Comparison of ENCODE assay signal across 8 cellular contexts in the genomic region with DNA sequence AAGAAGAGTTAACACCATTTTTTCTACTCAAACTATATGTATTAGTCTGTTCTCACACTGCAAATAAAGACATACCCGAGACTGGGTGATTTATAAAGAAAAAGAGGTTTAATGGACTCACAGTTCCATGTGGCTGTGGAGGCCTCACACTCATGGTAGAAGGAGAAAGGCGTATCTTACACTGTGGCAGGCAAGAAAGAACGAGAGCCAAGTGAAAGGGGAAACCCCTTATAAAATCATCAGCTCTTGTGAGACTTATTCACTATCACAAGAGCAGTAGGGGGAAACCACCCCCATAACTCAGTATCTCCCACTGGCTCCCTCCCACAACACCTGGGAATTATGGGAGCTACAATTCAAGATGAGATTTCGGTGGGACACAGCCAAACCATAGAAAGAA.
DNase-seq lines count a peak whose midpoint lies in the region; ATAC-seq and TF ChIP-seq lines count a peak whose summit lies in the region.
"Not testable (repeated sequence)": the region's sequence is repeated elsewhere in the genome, so short reads cannot be mapped to it uniquely, and the experiment has no call there.

No MANE protein-coding gene starts in this region.

- CTCF ChIA-PET in HEK293 (lab: Yijun Ruan, JAX) = interaction anchor here (0.6 to 2.7 kb wide), 20 partner anchors 9 to 898 kb away, joined by 3 to 15 read pairs (median 4); a partner anchor contains a TSS
- CTCF ChIA-PET in activated B cell treated with CpG ODN at 0.5 μM for 24 hours (lab: Charles Lee) = interaction anchor here (0.9 to 1.5 kb wide), 6 partner anchors 32 to 608 kb away, joined by 3 to 6 read pairs (median 4); no protein-coding TSS in a partner anchor

- ATAC-seq in activated B cell treated with CpG ODN at 0.5 μM for 24 hours (ENCODE audit: low read depth) (peak; percentile 57), naive B cell (ENCODE audit: low read depth in 2 of 2) (peak; percentile 53 to 58)
- peak; percentile 44 for ATAC-seq in activated T-helper 17 cell treated with anti-CD3 and anti-CD28 coated beads, Interleukin-2, amount 50 U/mL, for 72 hours (replicated peaks)
- ATAC-seq in activated naive CD8-positive, alpha-beta T cell treated with anti-CD3 and anti-CD28 coated beads, Interleukin-2, amount 50 U/mL, for 24 hours = peak; percentile 59
- peak; percentile 64 to 74 for ATAC-seq in stimulated activated naive B cell treated with anti-CD40 and anti-IgM and Interleukin-4, amounts not matched to agents 10 μg/mL and 1 μg/mL and 100 μg/mL, for 72 hours (replicated peaks)

- POLR2A ChIA-PET in HEK293 (lab: Yijun Ruan, JAX) = not testable (repeated sequence)
- POLR2A ChIA-PET in activated B cell treated with CpG ODN at 0.5 μM for 24 hours (lab: Charles Lee) = interaction anchor here (0.6 to 2.1 kb wide), 3 partner anchors 127 to 698 kb away, joined by 3 to 9 read pairs (median 8); no protein-coding TSS in a partner anchor

- not testable (repeated sequence) for H3K4me3 Mint-ChIP-seq in activated B cell treated with CpG ODN at 0.5 μM for 24 hours; activated T-helper 17 cell treated with anti-CD3 and anti-CD28 coated beads, Interleukin-2, amount 50 U/mL, for 72 hours; activated naive CD8-positive, alpha-beta T cell treated with anti-CD3 and anti-CD28 coated beads, Interleukin-2, amount 50 U/mL, for 24 hours; naive B cell; stimulated activated naive B cell treated with anti-CD40 and anti-IgM and Interleukin-4, amounts not matched to agents 10 μg/mL and 1 μg/mL and 100 μg/mL, for 72 hours

- H3K4me1 Mint-ChIP-seq in activated B cell treated with CpG ODN at 0.5 μM for 24 hours (peaks cover 13% of the 10 kb centered on the region), naive B cell (peaks cover 19 to 27% (median 27%) of the 10 kb centered on the region in 3 donors)
- not testable (repeated sequence) for H3K4me1 Mint-ChIP-seq in activated T-helper 17 cell treated with anti-CD3 and anti-CD28 coated beads, Interleukin-2, amount 50 U/mL, for 72 hours; activated naive CD8-positive, alpha-beta T cell treated with anti-CD3 and anti-CD28 coated beads, Interleukin-2, amount 50 U/mL, for 24 hours
- peaks cover 17 to 23% of the 10 kb centered on the region in 2 donors for H3K4me1 Mint-ChIP-seq in stimulated activated naive B cell treated with anti-CD40 and anti-IgM and Interleukin-4, amounts not matched to agents 10 μg/mL and 1 μg/mL and 100 μg/mL, for 72 hours

- H3K27ac Mint-ChIP-seq in activated B cell treated with CpG ODN at 0.5 μM for 24 hours (peak overlapping the region; percentile 75), naive B cell (peak overlapping the region in 3 of 6 donors; percentile 60 to 97 (median 84))
- H3K27ac Mint-ChIP-seq in activated T-helper 17 cell treated with anti-CD3 and anti-CD28 coated beads, Interleukin-2, amount 50 U/mL, for 72 hours; activated naive CD8-positive, alpha-beta T cell treated with anti-CD3 and anti-CD28 coated beads, Interleukin-2, amount 50 U/mL, for 24 hours; stimulated activated naive B cell treated with anti-CD40 and anti-IgM and Interleukin-4, amounts not matched to agents 10 μg/mL and 1 μg/mL and 100 μg/mL, for 72 hours: not testable (repeated sequence)

- not testable (repeated sequence) for TF ChIP-seq CTCF in HEK293 (tag by site-specific recombination; IDR thresholded peaks at IDR 0.05); activated B cell treated with CpG ODN at 0.5 μM for 24 hours (IDR thresholded peaks at IDR 0.05)

- not testable (repeated sequence) for H3K27me3 Mint-ChIP-seq in activated B cell treated with CpG ODN at 0.5 μM for 24 hours; stimulated activated naive B cell treated with anti-CD40 and anti-IgM and Interleukin-4, amounts not matched to agents 10 μg/mL and 1 μg/mL and 100 μg/mL, for 72 hours
- H3K27me3 Mint-ChIP-seq in activated T-helper 17 cell treated with anti-CD3 and anti-CD28 coated beads, Interleukin-2, amount 50 U/mL, for 72 hours = peaks cover 18% of the 10 kb centered on the region
- H3K27me3 Mint-ChIP-seq in activated naive CD8-positive, alpha-beta T cell treated with anti-CD3 and anti-CD28 coated beads, Interleukin-2, amount 50 U/mL, for 24 hours = peaks cover 27% of the 10 kb centered on the region
- peaks cover 0 to 15% (median 5%) of the 10 kb centered on the region in 3 donors for H3K27me3 Mint-ChIP-seq in naive B cell

- H3K36me3 Mint-ChIP-seq in activated B cell treated with CpG ODN at 0.5 μM for 24 hours (ENCODE audit: low read depth); activated T-helper 17 cell treated with anti-CD3 and anti-CD28 coated beads, Interleukin-2, amount 50 U/mL, for 72 hours (ENCODE audit: low read depth); activated naive CD8-positive, alpha-beta T cell treated with anti-CD3 and anti-CD28 coated beads, Interleukin-2, amount 50 U/mL, for 24 hours (ENCODE audit: low read depth); naive B cell; stimulated activated naive B cell treated with anti-CD40 and anti-IgM and Interleukin-4, amounts not matched to agents 10 μg/mL and 1 μg/mL and 100 μg/mL, for 72 hours: not testable (repeated sequence)

- not testable (repeated sequence) for DNase-seq in activated B cell treated with CpG ODN at 0.5 μM for 24 hours; activated naive CD8-positive, alpha-beta T cell treated with anti-CD3 and anti-CD28 coated beads, Interleukin-2, amount 50 U/mL, for 24 hours; stimulated activated naive B cell treated with anti-CD40 and anti-IgM and Interleukin-4, amounts not matched to agents 10 μg/mL and 1 μg/mL and 100 μg/mL, for 72 hours
- DNase-seq in activated CD8-positive, alpha-beta memory T cell treated with anti-CD3 and anti-CD28 coated beads, Interleukin-2, amount 50 U/mL, for 48 hours = peak; percentile 32
- DNase-seq in naive B cell = peak; percentile 15
- DNase-seq in stimulated activated CD8-positive, alpha-beta memory T cell treated with anti-CD3 and anti-CD28 coated beads, Interleukin-4, amount 100 ng/mL, for 48 hours = peak; percentile 1

- H3K4me1 ChIP-seq in HEK293 (ENCODE audit: control insufficient read depth, insufficient read depth, low read length) = not testable (repeated sequence)

- H3K9me3 ChIP-seq in HEK293 (ENCODE audit: control insufficient read depth, insufficient read depth, low read depth, low read length) = not testable (repeated sequence)

- H3K4me3 ChIP-seq in HEK293 (ENCODE audit: low read depth, low read length) = not testable (repeated sequence)

- not testable (repeated sequence) for H3K9me3 Mint-ChIP-seq in activated B cell treated with CpG ODN at 0.5 μM for 24 hours; activated T-helper 17 cell treated with anti-CD3 and anti-CD28 coated beads, Interleukin-2, amount 50 U/mL, for 72 hours; activated naive CD8-positive, alpha-beta T cell treated with anti-CD3 and anti-CD28 coated beads, Interleukin-2, amount 50 U/mL, for 24 hours; naive B cell; stimulated activated naive B cell treated with anti-CD40 and anti-IgM and Interleukin-4, amounts not matched to agents 10 μg/mL and 1 μg/mL and 100 μg/mL, for 72 hours

- not testable (repeated sequence) for H3K36me3 ChIP-seq in HEK293 (ENCODE audit: control insufficient read depth in 2 of 2, insufficient read depth in 1 of 2, low read length in 2 of 2)

- intact Hi-C loops in activated B cell treated with CpG ODN at 0.5 μM for 24 hours (cut with micrococcal nuclease) = loop anchor here (5.0 to 10.0 kb wide), 3 partner anchors 37 to 787 kb away; no protein-coding TSS in a partner anchor

- not testable (repeated sequence) for H3K27ac ChIP-seq in HEK293 (ENCODE audit: extremely low read depth, low read depth, low read length)

TF ChIP-seq in HEK293, 187 proteins besides CTCF, POLR2A, EP300 and RAD21:
- TF ChIP-seq ZFHX2 (tag by site-specific recombination; conservative IDR thresholded peaks at IDR 0.05) (peak; percentile 46), EGR2 (tag by site-specific recombination; IDR thresholded peaks at IDR 0.05; ENCODE audit: low read depth) (peak; percentile 42; the same call in 1 of the 2 replicates)
